Comparison of ENCODE assay signal across 1 cellular context in genomic region chrX:120752431-120753128, GRCh38.
TF ChIP-seq lines count a peak whose summit lies in the region.

No MANE protein-coding gene starts in this region.

TF ChIP-seq in HepG2, 621 proteins besides CTCF, POLR2A, EP300 and RAD21 (continued from another document and continues in another):
- TF ChIP-seq SMAD1 (CRISPR knock-in tag; IDR thresholded peaks at IDR 0.05; ENCODE audit: borderline replicate concordance, low read depth) (no peak), MIXL1 (CRISPR knock-in tag; IDR thresholded peaks at IDR 0.05) (peak; percentile 57; the same call in 1 of the 2 replicates), THRA (CRISPR knock-in tag; IDR thresholded peaks at IDR 0.05; ENCODE audit: borderline replicate concordance) (peak; percentile 43; the same call in 1 of the 2 replicates), ASH2L (IDR thresholded peaks at IDR 0.05; ENCODE audit: insufficient read length, low read depth, low read length) (no peak), ZMYM4 (CRISPR knock-in tag; IDR thresholded peaks at IDR 0.05) (peak; percentile 37; the same call in 1 of the 2 replicates), SOX13 (IDR thresholded peaks at IDR 0.05) (no peak), SOX13 (CRISPR knock-in tag; conservative IDR thresholded peaks at IDR 0.05 in 1 of 2, IDR thresholded peaks at IDR 0.05 in 1 of 2) (peak in 1 of 2 experiments; percentile 59; a peak in 2 of 4 replicates), ZNF530 (CRISPR knock-in tag; IDR thresholded peaks at IDR 0.05; ENCODE audit: low read depth) (no peak), ARNTL (CRISPR knock-in tag; IDR thresholded peaks at IDR 0.05) (peak; percentile 53; the same call in 1 of the 2 replicates), AHDC1 (CRISPR knock-in tag; IDR thresholded peaks at IDR 0.05; ENCODE audit: borderline replicate concordance) (peak; percentile 20; the same call in 1 of the 2 replicates), TFAP4 (IDR thresholded peaks at IDR 0.05; ENCODE audit: borderline replicate concordance, low read depth) (peak; percentile 56; the same call in 1 of the 2 replicates), ZBTB43 (CRISPR knock-in tag; conservative IDR thresholded peaks at IDR 0.05) (no peak), ZNF281 (CRISPR knock-in tag; IDR thresholded peaks at IDR 0.05; ENCODE audit: borderline replicate concordance) (peak; percentile 30; the same call in 1 of the 2 replicates), BCL3 (CRISPR knock-in tag; IDR thresholded peaks at IDR 0.05) (no peak), HOXA3 (CRISPR knock-in tag; IDR thresholded peaks at IDR 0.05) (peak; percentile 22; the same call in 1 of the 2 replicates), GFI1 (CRISPR knock-in tag; IDR thresholded peaks at IDR 0.05; ENCODE audit: borderline replicate concordance) (0 out of 2 replicates have a peak, but pooled peaks have one; percentile 29), ZC3H13 (CRISPR knock-in tag; IDR thresholded peaks at IDR 0.05) (no peak), MEIS1 (CRISPR knock-in tag; IDR thresholded peaks at IDR 0.05; ENCODE audit: borderline replicate concordance) (no peak), KDM1A (CRISPR knock-in tag; IDR thresholded peaks at IDR 0.05) (peak; percentile 21; the same call in 1 of the 2 replicates), RXRB (CRISPR knock-in tag; IDR thresholded peaks at IDR 0.05; ENCODE audit: borderline replicate concordance) (peak; percentile 64), BCL6 (CRISPR knock-in tag; IDR thresholded peaks at IDR 0.05) (0 out of 2 replicates have a peak, but pooled peaks have one; percentile 11), ZBTB46 (CRISPR knock-in tag; IDR thresholded peaks at IDR 0.05; ENCODE audit: borderline replicate concordance) (no peak), CEBPZ (IDR thresholded peaks at IDR 0.05; ENCODE audit: low read length) (no peak), DNMT1 (CRISPR knock-in tag; IDR thresholded peaks at IDR 0.05) (no peak), ZSCAN22 (CRISPR knock-in tag; IDR thresholded peaks at IDR 0.05) (peak; percentile 55; the same call in 1 of the 2 replicates), SOX5 (CRISPR knock-in tag; IDR thresholded peaks at IDR 0.05; ENCODE audit: borderline replicate concordance) (peak; percentile 43; the same call in 1 of the 2 replicates), GATAD2A (CRISPR knock-in tag; IDR thresholded peaks at IDR 0.05) (peak; percentile 53), NFIC (IDR thresholded peaks at IDR 0.05; ENCODE audit: low read length) (peak; percentile 32; the same call in 1 of the 2 replicates), PHB2 (IDR thresholded peaks at IDR 0.05; ENCODE audit: partially characterized antibody) (no peak), ZNF710 (CRISPR knock-in tag; IDR thresholded peaks at IDR 0.05; ENCODE audit: borderline replicate concordance) (0 out of 2 replicates have a peak, but pooled peaks have one; percentile 22), ETS1 (CRISPR knock-in tag; IDR thresholded peaks at IDR 0.05) (no peak), SOX6 (IDR thresholded peaks at IDR 0.05) (no peak), SOX6 (CRISPR knock-in tag; IDR thresholded peaks at IDR 0.05) (peak; percentile 52), RBFOX2 (IDR thresholded peaks at IDR 0.05; ENCODE audit: low read depth, low read length) (peak; percentile 53)
